Comparison of ENCODE assay signal across 24 cellular contexts in genomic region chr1:107394301-107394700, GRCh38.
"Had no signal": no experiment of that assay in that cellular context is flagged by ENCODE, and none has a peak within 500 bp of the region (broad histone marks: within the 10 kb centered on the region; RNA-seq: fewer than 3 reads in every experiment).

No MANE protein-coding gene starts in this region.

- DNase-seq: dermis blood vessel endothelial cell; effector memory CD4-positive, alpha-beta T cell; erythroblast; esophagus squamous epithelium; head of caudate nucleus; mesenchymal stem cell; naive thymus-derived CD4-positive, alpha-beta T cell; occipital lobe; ovary; stimulated activated CD4-positive, alpha-beta T cell treated with anti-CD3 and anti-CD28 coated beads, Interleukin-12 subunit alpha, Interleukin-12 subunit beta, amount 100 ng/mL, for 4 hours; stimulated activated CD4-positive, alpha-beta T cell treated with anti-CD3 and anti-CD28 coated beads, Interleukin-1b, Interleukin-23, amount 100 ng/mL, for 48 hours; stimulated activated CD4-positive, alpha-beta T cell treated with anti-CD3 and anti-CD28 coated beads, Interleukin-4, amount 100 ng/mL, for 1 hour; stimulated activated CD8-positive, alpha-beta memory T cell treated with anti-CD3 and anti-CD28 coated beads, Interleukin-4, amount 100 ng/mL, for 48 hours; stimulated activated naive CD4-positive, alpha-beta T cell; stimulated activated naive CD8-positive, alpha-beta T cell treated with anti-CD3 and anti-CD28 coated beads, Interleukin-15, amount 100 ng/mL, for 72 hours; thyroid gland; trophoblast cell had no signal

- H3K9me3 ChIP-seq: esophagus squamous epithelium, ovary, right atrium auricular region, thyroid gland, vagina had no signal

- H3K27me3 ChIP-seq: esophagus squamous epithelium, ovary, right atrium auricular region, thyroid gland, vagina had no signal

- H3K27ac ChIP-seq: coronary artery, esophagus squamous epithelium, ovary, right atrium auricular region, thyroid gland, vagina had no signal

- ATAC-seq: left lobe of liver; naive thymus-derived CD4-positive, alpha-beta T cell; sciatic nerve; stimulated activated naive CD8-positive, alpha-beta T cell treated with anti-CD3 and anti-CD28 coated beads, Interleukin-15, amount 100 ng/mL, for 72 hours had no signal

- H3K4me1 ChIP-seq: esophagus squamous epithelium, right atrium auricular region, thyroid gland had no signal

- H3K36me3 ChIP-seq: esophagus squamous epithelium, ovary, right atrium auricular region, thyroid gland, vagina had no signal

- H3K4me2 ChIP-seq: smooth muscle cell had no signal

- H3K4me3 ChIP-seq: coronary artery, esophagus squamous epithelium, lung, ovary, right atrium auricular region, smooth muscle cell, thyroid gland, vagina had no signal
